Comparison of ENCODE assay signal across 28 cellular contexts in genomic region chr12:105280966-105281693, GRCh38. TPM values are rescaled to one million over a fixed set of nuclear protein-coding genes. Genes with fewer than 3 reads are reported as not detected.
DNase-seq lines count a peak whose midpoint lies in the region; ATAC-seq, FAIRE-seq and TF ChIP-seq lines count a peak whose summit lies in the region.
"Had no signal": no experiment of that assay in that cellular context is flagged by ENCODE, and none has a peak within 500 bp of the region (broad histone marks: within the 10 kb centered on the region; RNA-seq: fewer than 3 reads in every experiment).

No MANE protein-coding gene starts in this region.

- ATAC-seq in A549 (peak; percentile 54 to 72; a peak in 4 of 6 replicates), HepG2 (no peak), GM19324 (IDR thresholded peaks at IDR 0.05; ENCODE audit: low FRiP score, unreplicated experiment) (no peak)
- ATAC-seq: activated CD4-positive, alpha-beta T cell treated with anti-CD3 and anti-CD28 coated beads for 36 hours; activated naive CD8-positive, alpha-beta T cell treated with anti-CD3 and anti-CD28 coated beads, Interleukin-2, amount 50 U/mL, for 24 hours; effector memory CD8-positive, alpha-beta T cell had no signal

- H3K79me2 ChIP-seq in H1 (ENCODE audit: control insufficient read depth in 1 of 2, insufficient read depth in 2 of 2, low read length in 2 of 2) (no peaks in the 10 kb centered on the region), HepG2 (ENCODE audit: insufficient read depth, low read length) (no peaks in the 10 kb centered on the region)

- no peak overlapping the region for H2BK20ac ChIP-seq in H1 (ENCODE audit: low read length)

- TF ChIP-seq CTCF in A549 (IDR thresholded peaks at IDR 0.05) (no peak), H1 (IDR thresholded peaks at IDR 0.05; ENCODE audit: control extremely low read depth in 1 of 3, insufficient read depth in 1 of 3, low read depth in 1 of 3, low read length in 3 of 3) (no peak), HepG2 (CRISPR knock-in tag; IDR thresholded peaks at IDR 0.05) (no peak), GM13976 (IDR thresholded peaks at IDR 0.05; ENCODE audit: borderline replicate concordance, control extremely low read depth, extremely low read depth, insufficient read depth, missing control alignments) (no peak), mesothelial cell of epicardium (IDR thresholded peaks at IDR 0.05; ENCODE audit: unreplicated experiment) (no peak)

- TF ChIP-seq RAD21 in A549 (conservative IDR thresholded peaks at IDR 0.05 in 1 of 2, IDR thresholded peaks at IDR 0.05 in 1 of 2) (no peak), H1 (IDR thresholded peaks at IDR 0.05 in 1 of 2, conservative IDR thresholded peaks at IDR 0.05 in 1 of 2; ENCODE audit: low read depth in 2 of 2, low read length in 2 of 2) (no peak), HepG2 (CRISPR knock-in tag; IDR thresholded peaks at IDR 0.05) (no peak)

- 8% methylated on average over 6 of the region's 6 CpGs for WGBS in A549 (ENCODE audit: missing lambda C conversion rate)
- WGBS in H1 (ENCODE audit: extremely low coverage in 1 of 2, insufficient coverage in 1 of 2, insufficient read length in 1 of 2, insufficient replicate concordance in 2 of 2, low coverage in 1 of 2, low lambda C conversion rate in 2 of 2, missing lambda C conversion rate in 1 of 2), 2 experiments = 86% methylated on average over 6 of the region's 6 CpGs; no CpG with 5 or more reads in 1 of the 2 experiments
- 37% methylated on average over 6 of the region's 6 CpGs for WGBS in HepG2 (ENCODE audit: low lambda C conversion rate)

- H3K14ac ChIP-seq in H1 (ENCODE audit: insufficient read length) = no peak overlapping the region

- H3K27ac Mint-ChIP-seq in mesothelial cell of epicardium = no peak overlapping the region
- H3K27ac Mint-ChIP-seq: activated CD4-positive, alpha-beta T cell treated with anti-CD3 and anti-CD28 coated beads for 36 hours; activated naive CD8-positive, alpha-beta T cell treated with anti-CD3 and anti-CD28 coated beads, Interleukin-2, amount 50 U/mL, for 24 hours; effector memory CD8-positive, alpha-beta T cell; T-helper 1 cell treated with Interleukin-12 subunit alpha and Interleukin-12 subunit beta and Interleukin-4 antibody, amounts not matched to agents 30 μg/mL and 1 μg/mL, for 36 hours; type B pancreatic cell had no signal

- no peak overlapping the region for H3K4me3 Mint-ChIP-seq in mesothelial cell of epicardium
- H3K4me3 Mint-ChIP-seq: activated CD4-positive, alpha-beta T cell treated with anti-CD3 and anti-CD28 coated beads for 36 hours; activated naive CD8-positive, alpha-beta T cell treated with anti-CD3 and anti-CD28 coated beads, Interleukin-2, amount 50 U/mL, for 24 hours; effector memory CD8-positive, alpha-beta T cell; T-helper 1 cell treated with Interleukin-12 subunit alpha and Interleukin-12 subunit beta and Interleukin-4 antibody, amounts not matched to agents 30 μg/mL and 1 μg/mL, for 36 hours; type B pancreatic cell had no signal

- in situ Hi-C loops in HepG2 (cut with HindIII; ENCODE audit: extremely low pct_ligation_motif_present, low pct_unique_long_range_greater_than_20kb) = no loop called here
- in situ Hi-C loops in GM13976 (cut with MboI; ENCODE audit: low sequenced_read_pairs, unreplicated experiment) = loop anchor here (10.0 kb wide), 1 partner anchor 104 kb away; no protein-coding TSS in a partner anchor

- no peaks in the 10 kb centered on the region for H3K9me3 ChIP-seq in A549
- H3K9me3 ChIP-seq in HUES48 (ENCODE audit: control insufficient read depth, insufficient read depth, low read length) = no peaks in the 10 kb centered on the region
- H3K9me3 ChIP-seq in H1 (ENCODE audit: insufficient read depth in 2 of 2, low read depth in 1 of 2, low read length in 1 of 2) = no peaks in the 10 kb centered on the region
- H3K9me3 ChIP-seq in HepG2 (ENCODE audit: low read length) = no peaks in the 10 kb centered on the region
- H3K9me3 ChIP-seq: SJSA1 had no signal

- POLR2A ChIA-PET in A549 (lab: Yijun Ruan, JAX) = no interaction called here
- POLR2A ChIA-PET in H1 (lab: Charles Lee; ENCODE audit: partially characterized antibody) = no interaction called here
- POLR2A ChIA-PET in HepG2 (lab: Yijun Ruan, JAX) = interaction anchor here (1.5 kb wide), 1 partner anchor 45 kb away, joined by 4 read pairs; the partner anchor contains the start of gene APPL2

- peaks cover 4% of the 10 kb centered on the region for H3K9me3 Mint-ChIP-seq in mesothelial cell of epicardium
- H3K9me3 Mint-ChIP-seq: activated naive CD8-positive, alpha-beta T cell treated with anti-CD3 and anti-CD28 coated beads, Interleukin-2, amount 50 U/mL, for 24 hours; effector memory CD8-positive, alpha-beta T cell; T-helper 1 cell treated with Interleukin-12 subunit alpha and Interleukin-12 subunit beta and Interleukin-4 antibody, amounts not matched to agents 30 μg/mL and 1 μg/mL, for 36 hours; type B pancreatic cell had no signal

- peaks cover 32% of the 10 kb centered on the region for H3K4me1 ChIP-seq in A549
- H3K4me1 ChIP-seq in HUES48 (ENCODE audit: control insufficient read depth, insufficient read depth, low read length) = peaks cover 6% of the 10 kb centered on the region; the same call in 1 of the 2 replicates
- no peaks in the 10 kb centered on the region; a peak in 1 of 7 replicates for H3K4me1 ChIP-seq in H1 (replicated peaks in 1 of 4; ENCODE audit: control insufficient read depth in 3 of 4, insufficient read depth in 4 of 4, low read length in 3 of 4)
- H3K4me1 ChIP-seq in HepG2 (ENCODE audit: insufficient read depth, low read length) = peaks cover 40% of the 10 kb centered on the region

- no peak overlapping the region for H4K5ac ChIP-seq in H1 (ENCODE audit: insufficient read length, low read depth, low read length)

- H4K20me1 ChIP-seq in H1 (replicated peaks in 1 of 2; ENCODE audit: control insufficient read depth in 1 of 2, insufficient read depth in 2 of 2, low read length in 2 of 2) (no peaks in the 10 kb centered on the region), HepG2 (ENCODE audit: insufficient read depth, low read length) (no peaks in the 10 kb centered on the region)

- H2AK5ac ChIP-seq in H1 (ENCODE audit: low read depth, low read length) = no peak overlapping the region

- intact Hi-C loops in HepG2 (cut with micrococcal nuclease; ENCODE audit: unreplicated experiment) = no loop called here

- no peak overlapping the region for H3K18ac ChIP-seq in H1 (ENCODE audit: extremely low read depth, low read length)

- no peaks in the 10 kb centered on the region for H3K36me3 Mint-ChIP-seq in mesothelial cell of epicardium
- H3K36me3 Mint-ChIP-seq: type B pancreatic cell had no signal

- no peak for FAIRE-seq in A549 (lab: Jason Lieb, UNC)
- FAIRE-seq in H1 (lab: Jason Lieb, UNC) = no peak
- FAIRE-seq in HepG2 (lab: Jason Lieb, UNC) = no peak
- FAIRE-seq: RCC 7860 had no signal

- H2AFZ ChIP-seq in H1 (ENCODE audit: low read length) (peak overlapping the region; percentile 79; the same call in 1 of the 2 replicates), HepG2 (ENCODE audit: low read length) (no peak overlapping the region)

- no peak overlapping the region for H3K9ac ChIP-seq in HUES48 (ENCODE audit: low read depth, low read length)
- H3K9ac ChIP-seq in H1 (replicated peaks in 1 of 4; ENCODE audit: extremely low read depth in 1 of 4, low read depth in 3 of 4, low read length in 3 of 4) = no peak overlapping the region
- H3K9ac ChIP-seq in HepG2 (ENCODE audit: insufficient read depth, low read depth, low read length) = no peak overlapping the region

- H3K4ac ChIP-seq in H1 (replicated peaks; ENCODE audit: insufficient read length, low read depth, low read length) = no peak overlapping the region

- H2BK15ac ChIP-seq in H1 (ENCODE audit: low read length) = no peak overlapping the region

- no TSS peak for BruUV-seq in HepG2 (replicated peaks; lab: Mats Ljungman, UMichigan)

- no peak overlapping the region for H4K8ac ChIP-seq in H1 (ENCODE audit: extremely low read depth, insufficient read depth, low read length)

- no peaks in the 10 kb centered on the region for H3K23me2 ChIP-seq in H1 (ENCODE audit: low read depth, low read length)

- no peak overlapping the region for H2BK12ac ChIP-seq in H1 (ENCODE audit: low read depth, low read length)

- H4K91ac ChIP-seq in H1 (replicated peaks; ENCODE audit: insufficient read length, low read length) = no peak overlapping the region

- H3K27me3 ChIP-seq in HUES48 (ENCODE audit: control insufficient read depth, insufficient read depth, low read length) (no peaks in the 10 kb centered on the region), H1 (replicated peaks in 1 of 4; ENCODE audit: control insufficient read depth in 3 of 4, extremely low read depth in 1 of 4, insufficient read depth in 3 of 4, low read length in 3 of 4) (no peaks in the 10 kb centered on the region), HepG2 (ENCODE audit: control insufficient read depth in 1 of 2, insufficient read depth in 2 of 2, low read length in 2 of 2) (no peaks in the 10 kb centered on the region)
- H3K27me3 ChIP-seq: brain microvascular endothelial cell, SJSA1 had no signal

- peaks cover 20% of the 10 kb centered on the region for H3K27me3 Mint-ChIP-seq in mesothelial cell of epicardium (ENCODE audit: low read depth)

- no peak overlapping the region for H2BK120ac ChIP-seq in H1 (replicated peaks; ENCODE audit: low read depth, low read length)

- H3K4me2 ChIP-seq in A549 (peak overlapping the region; percentile 73), H1 (ENCODE audit: insufficient read depth in 1 of 2, low read depth in 2 of 2, low read length in 2 of 2) (no peak overlapping the region), HepG2 (ENCODE audit: low read depth, low read length) (peak overlapping the region; percentile 21)

- TF ChIP-seq POLR2A in A549 (IDR thresholded peaks at IDR 0.05; ENCODE audit: low read length) (no peak), H1 (IDR thresholded peaks at IDR 0.05; ENCODE audit: control extremely low read depth in 1 of 2, low read depth in 2 of 2, low read length in 2 of 2) (no peak), HepG2 (IDR thresholded peaks at IDR 0.05; ENCODE audit: insufficient read depth in 1 of 2, low read depth in 2 of 2, low read length in 2 of 2) (no peak)

- CTCF ChIA-PET in A549 (lab: Yijun Ruan, JAX) (interaction anchor here (0.5 kb wide), 1 partner anchor 824 kb away, joined by 4 read pairs; the partner anchor contains the start of gene CHST11), H1 (lab: Charles Lee; ENCODE audit: partially characterized antibody) (no interaction called here), HepG2 (lab: Yijun Ruan, JAX; ENCODE audit: low intra/inter-chr PET ratio, low total read pairs) (no interaction called here)

- TF ChIP-seq EP300 in A549 (IDR thresholded peaks at IDR 0.05) (no peak), H1 (IDR thresholded peaks at IDR 0.05; ENCODE audit: borderline replicate concordance in 1 of 2, low read depth in 2 of 2, low read length in 2 of 2) (no peak), HepG2 (IDR thresholded peaks at IDR 0.05; ENCODE audit: low read depth in 2 of 2, low read length in 2 of 2) (no peak), HepG2 (CRISPR knock-in tag; IDR thresholded peaks at IDR 0.05; ENCODE audit: borderline replicate concordance) (no peak)

- no peaks in the 10 kb centered on the region for H3K36me3 ChIP-seq in HUES48 (ENCODE audit: control insufficient read depth, insufficient read depth, low read length)
- H3K36me3 ChIP-seq in H1 (ENCODE audit: control insufficient read depth in 2 of 4, insufficient read depth in 4 of 4, low read length in 3 of 4) = no peaks in the 10 kb centered on the region
- H3K36me3 ChIP-seq in HepG2 (replicated peaks in 1 of 2; ENCODE audit: control insufficient read depth in 1 of 2, insufficient read depth in 2 of 2, low read length in 2 of 2) = no peaks in the 10 kb centered on the region
- H3K36me3 ChIP-seq: brain microvascular endothelial cell, SJSA1 had no signal

- H3K4me3 ChIP-seq in A549 (no peak overlapping the region), HUES48 (ENCODE audit: low read depth, low read length) (no peak overlapping the region), H1 (ENCODE audit: extremely low read depth in 1 of 4, insufficient read depth in 2 of 4, low read depth in 3 of 4, low read length in 4 of 4) (no peak overlapping the region), HepG2 (replicated peaks in 1 of 3; ENCODE audit: insufficient read depth in 1 of 3, low read depth in 2 of 3, low read length in 3 of 3) (no peak overlapping the region)
- H3K4me3 ChIP-seq: lung, SJSA1, skin epidermis had no signal

- no peak overlapping the region for H3K56ac ChIP-seq in H1 (replicated peaks; ENCODE audit: insufficient read length, low read depth, low read length)

- H3K4me1 Mint-ChIP-seq in mesothelial cell of epicardium = no peaks in the 10 kb centered on the region
- H3K4me1 Mint-ChIP-seq: activated naive CD8-positive, alpha-beta T cell treated with anti-CD3 and anti-CD28 coated beads, Interleukin-2, amount 50 U/mL, for 24 hours had no signal

- DNase-seq in A549 (ENCODE audit: low read depth in 1 of 2, low spot score in 1 of 2) = peak in 1 of 2 experiments; percentile 59
- no peak for DNase-seq in H1 (ENCODE audit: low read depth in 1 of 2, low spot score in 2 of 2)
- DNase-seq in HepG2 (ENCODE audit: low spot score) = peak; percentile 14
- DNase-seq in GM13976 (ENCODE audit: low spot score) = no peak
- DNase-seq in Ammon's horn (ENCODE audit: low spot score) = no peak
- no peak for DNase-seq in mesothelial cell of epicardium (ENCODE audit: low spot score in 2 of 2, unreplicated experiment in 2 of 2)
- DNase-seq: activated CD4-positive, alpha-beta T cell treated with anti-CD3 and anti-CD28 coated beads for 36 hours; activated CD8-positive, alpha-beta memory T cell treated with anti-CD3 and anti-CD28 coated beads for 24 hours; activated gamma-delta T cell treated with Interleukin-2 at 50 U/mL for 16 hours; activated naive CD8-positive, alpha-beta T cell treated with anti-CD3 and anti-CD28 coated beads, Interleukin-2, amount 50 U/mL, for 24 hours; activated T-cell treated with anti-CD3 and anti-CD28 coated beads, Interleukin-2, amount 50 U/mL, for 1 hour; brain microvascular endothelial cell; effector memory CD8-positive, alpha-beta T cell; Karpas-422; kidney glomerular epithelial cell; NCI-H1694; NCI-H2171 treated with DMSO at 0.1 percent for 48 hours; NCI-H526 treated with DMSO at 0.1 percent for 48 hours; stimulated activated CD4-positive, alpha-beta T cell treated with anti-CD3 and anti-CD28 coated beads, Interleukin-2, amount 100 ng/mL, for 24 hours had no signal

- no peak overlapping the region for H3K23ac ChIP-seq in H1 (ENCODE audit: insufficient read length)

- H2BK5ac ChIP-seq in H1 (ENCODE audit: low read depth, low read length) = no peak overlapping the region

- no peaks in the 10 kb centered on the region for H3K79me1 ChIP-seq in H1 (ENCODE audit: low read depth, low read length)

- peak overlapping the region; percentile 71 to 80 for H3K27ac ChIP-seq in A549
- H3K27ac ChIP-seq in HUES48 (ENCODE audit: low read depth, low read length) = peak overlapping the region; percentile 60
- no peak overlapping the region for H3K27ac ChIP-seq in H1 (ENCODE audit: low read depth, low read length)
- no peak overlapping the region for H3K27ac ChIP-seq in HepG2 (ENCODE audit: extremely low read length, insufficient read depth, low read length)
- H3K27ac ChIP-seq: brain microvascular endothelial cell, C4-2B, SJSA1, skin epidermis had no signal

RNA-seq across cellular contexts. Expression of gene APPL2, which starts 45.2 kb away (rescaled TPM):
- polyA plus RNA-seq in A549 (2011; rRNA removed) (48.1 and 62.6 TPM in 2 replicates), A549 (2017; fragmentation: RNase III; extraction: RNeasy Plus Mini Kit Qiagen cat#74134 plus additional on column Dnase treatment) (21.7 to 25.8 TPM (median 24.1 TPM) in 3 replicates), H1 (2011; rRNA removed) (8.9 TPM in 2 replicates), HepG2 (2011; rRNA removed) (11.1 and 12.1 TPM in 2 replicates)
- 19.2 and 22.1 TPM in 2 replicates for polyA plus RNA-seq in A549 (2012; cell fraction: cytosol; rRNA removed)
- polyA plus RNA-seq in A549 (2012; cell fraction: nucleus; rRNA removed) = 15.7 and 23.0 TPM in 2 replicates
- polyA minus RNA-seq in A549 (2011; rRNA and poly(A)+ RNA removed) = 34.5 and 37.0 TPM in 2 replicates
- total RNA-seq in H1 (2021; fragmentation: NEBNext Ultra II Directional; extraction: Animal tissue kit (Norgen Biotek cat#: 25700)) = 19.0 and 22.9 TPM in 2 replicates
- 15.1 TPM for polyA plus RNA-seq in H1 (2011; cell fraction: cytosol; rRNA removed)
- 18.0 TPM for polyA plus RNA-seq in H1 (2011; cell fraction: nucleus; rRNA removed)
- polyA plus RNA-seq in H1 (2012, experiment 1 of 2) = 12.3 to 23.4 TPM (median 16.6 TPM) in 4 replicates
- 3.9 TPM for polyA plus RNA-seq in H1 (2012, experiment 2 of 2)
- polyA plus RNA-seq in H1 (2013, experiment 1 of 2) = 13.1 TPM
- polyA plus RNA-seq in H1 (2013, experiment 2 of 2) = 13.5 TPM
- 20.5 and 22.6 TPM in 2 replicates for polyA minus RNA-seq in H1 (2011; rRNA and poly(A)+ RNA removed)
- 11.7 TPM for polyA minus RNA-seq in H1 (2011; cell fraction: cytosol; rRNA and poly(A)+ RNA removed)
- polyA minus RNA-seq in H1 (2011; cell fraction: nucleus; rRNA and poly(A)+ RNA removed) = 40.4 TPM
- total RNA-seq in HepG2 (2016; rRNA removed; fragmentation: Illumina TruSeq; extraction: Trizol) (9.9 and 10.5 TPM in 2 replicates), mesothelial cell of epicardium (63.4 to 66.9 TPM (median 63.5 TPM) in 3 replicates)
- total RNA-seq in HepG2 (2016; cell fraction: cytosol; rRNA removed; fragmentation: Illumina TruSeq; extraction: Trizol; ENCODE audit: low read depth) = 3.9 and 4.1 TPM in 2 replicates
- 9.9 and 11.1 TPM in 2 replicates for total RNA-seq in HepG2 (2016; cell fraction: insoluble cytoplasmic fraction; rRNA removed; fragmentation: Illumina TruSeq; extraction: Trizol)
- 10.0 and 11.6 TPM in 2 replicates for total RNA-seq in HepG2 (2016; cell fraction: membrane; rRNA removed; fragmentation: Illumina TruSeq; extraction: Trizol)
- 15.0 and 18.1 TPM in 2 replicates for total RNA-seq in HepG2 (2016; cell fraction: nucleus; rRNA removed; fragmentation: Illumina TruSeq; extraction: Trizol)
- 5.5 and 6.9 TPM in 2 replicates for polyA plus RNA-seq in HepG2 (2011; cell fraction: cytosol; rRNA removed)
- 18.2 and 20.1 TPM in 2 replicates for polyA plus RNA-seq in HepG2 (2011; cell fraction: nucleus; rRNA removed)
- 11.3 and 17.8 TPM in 2 replicates for polyA plus RNA-seq in HepG2 (2012)
- polyA plus RNA-seq in HepG2 (2016; cell fraction: cytosol; fragmentation: Illumina TruSeq; extraction: Trizol; ENCODE audit: low read depth) = 4.7 and 5.2 TPM in 2 replicates
- 11.6 and 12.2 TPM in 2 replicates for polyA plus RNA-seq in HepG2 (2016; cell fraction: insoluble cytoplasmic fraction; fragmentation: Illumina TruSeq; extraction: Trizol; ENCODE audit: low read depth)
- polyA plus RNA-seq in HepG2 (2016; cell fraction: membrane; fragmentation: Illumina TruSeq; extraction: Trizol; ENCODE audit: low read depth) = 8.7 and 8.8 TPM in 2 replicates
- 21.7 TPM in 2 replicates for polyA plus RNA-seq in HepG2 (2016; cell fraction: nucleus; fragmentation: Illumina TruSeq; extraction: Trizol; ENCODE audit: insufficient read depth, low read depth)
- polyA minus RNA-seq in HepG2 (2011; rRNA and poly(A)+ RNA removed; ENCODE audit: low replicate concordance) = 11.7 and 14.0 TPM in 2 replicates
- 4.7 and 7.5 TPM in 2 replicates for polyA minus RNA-seq in HepG2 (2011; cell fraction: cytosol; rRNA and poly(A)+ RNA removed)
- polyA minus RNA-seq in HepG2 (2011; cell fraction: nucleus; rRNA and poly(A)+ RNA removed) = 30.4 and 41.6 TPM in 2 replicates

RNA-seq across cellular contexts. Expression of gene C12orf75, which starts 49.4 kb away (rescaled TPM):
- polyA plus RNA-seq in A549 (2011; rRNA removed) (238 and 298 TPM in 2 replicates), A549 (2017; fragmentation: RNase III; extraction: RNeasy Plus Mini Kit Qiagen cat#74134 plus additional on column Dnase treatment) (202 to 224 TPM (median 210 TPM) in 3 replicates), H1 (2011; rRNA removed) (10.1 and 26.4 TPM in 2 replicates), HepG2 (2011; rRNA removed) (13.2 and 19.8 TPM in 2 replicates)
- polyA plus RNA-seq in A549 (2012; cell fraction: cytosol; rRNA removed) = 126 and 130 TPM in 2 replicates
- 30.4 and 51.6 TPM in 2 replicates for polyA plus RNA-seq in A549 (2012; cell fraction: nucleus; rRNA removed)
- polyA minus RNA-seq in A549 (2011; rRNA and poly(A)+ RNA removed) = 23.0 and 25.4 TPM in 2 replicates
- total RNA-seq in H1 (2021; fragmentation: NEBNext Ultra II Directional; extraction: Animal tissue kit (Norgen Biotek cat#: 25700)) = 37.6 and 41.2 TPM in 2 replicates
- 21.7 TPM for polyA plus RNA-seq in H1 (2011; cell fraction: cytosol; rRNA removed)
- 6.6 TPM for polyA plus RNA-seq in H1 (2011; cell fraction: nucleus; rRNA removed)
- 23.2 to 31.0 TPM (median 27.3 TPM) in 4 replicates for polyA plus RNA-seq in H1 (2012, experiment 1 of 2)
- 33.4 TPM for polyA plus RNA-seq in H1 (2012, experiment 2 of 2)
- polyA plus RNA-seq in H1 (2013, experiment 1 of 2) = 13.4 TPM
- polyA plus RNA-seq in H1 (2013, experiment 2 of 2) = 13.5 TPM
- 7.8 and 8.9 TPM in 2 replicates for polyA minus RNA-seq in H1 (2011; rRNA and poly(A)+ RNA removed)
- 8.1 TPM for polyA minus RNA-seq in H1 (2011; cell fraction: cytosol; rRNA and poly(A)+ RNA removed)
- polyA minus RNA-seq in H1 (2011; cell fraction: nucleus; rRNA and poly(A)+ RNA removed) = 7.9 TPM
- total RNA-seq in HepG2 (2016; rRNA removed; fragmentation: Illumina TruSeq; extraction: Trizol) (10.1 and 16.1 TPM in 2 replicates), mesothelial cell of epicardium (14.0 to 15.6 TPM (median 15.0 TPM) in 3 replicates)
- total RNA-seq in HepG2 (2016; cell fraction: cytosol; rRNA removed; fragmentation: Illumina TruSeq; extraction: Trizol; ENCODE audit: low read depth) = 71.1 and 82.2 TPM in 2 replicates
- 8.9 and 15.8 TPM in 2 replicates for total RNA-seq in HepG2 (2016; cell fraction: insoluble cytoplasmic fraction; rRNA removed; fragmentation: Illumina TruSeq; extraction: Trizol)
- 64.7 and 80.3 TPM in 2 replicates for total RNA-seq in HepG2 (2016; cell fraction: membrane; rRNA removed; fragmentation: Illumina TruSeq; extraction: Trizol)
- 6.3 and 7.4 TPM in 2 replicates for total RNA-seq in HepG2 (2016; cell fraction: nucleus; rRNA removed; fragmentation: Illumina TruSeq; extraction: Trizol)
- 8.5 and 10.3 TPM in 2 replicates for polyA plus RNA-seq in HepG2 (2011; cell fraction: cytosol; rRNA removed)
- polyA plus RNA-seq in HepG2 (2011; cell fraction: nucleus; rRNA removed) = 2.6 and 4.3 TPM in 2 replicates
- polyA plus RNA-seq in HepG2 (2012) = 8.8 and 19.4 TPM in 2 replicates
- polyA plus RNA-seq in HepG2 (2016; cell fraction: cytosol; fragmentation: Illumina TruSeq; extraction: Trizol; ENCODE audit: low read depth) = 130 and 134 TPM in 2 replicates
- polyA plus RNA-seq in HepG2 (2016; cell fraction: insoluble cytoplasmic fraction; fragmentation: Illumina TruSeq; extraction: Trizol; ENCODE audit: low read depth) = 14.7 and 17.0 TPM in 2 replicates
- polyA plus RNA-seq in HepG2 (2016; cell fraction: membrane; fragmentation: Illumina TruSeq; extraction: Trizol; ENCODE audit: low read depth) = 83.7 and 94.5 TPM in 2 replicates
- 9.2 and 11.9 TPM in 2 replicates for polyA plus RNA-seq in HepG2 (2016; cell fraction: nucleus; fragmentation: Illumina TruSeq; extraction: Trizol; ENCODE audit: insufficient read depth, low read depth)
- 1.1 and 5.6 TPM in 2 replicates for polyA minus RNA-seq in HepG2 (2011; rRNA and poly(A)+ RNA removed; ENCODE audit: low replicate concordance)
- polyA minus RNA-seq in HepG2 (2011; cell fraction: cytosol; rRNA and poly(A)+ RNA removed) = 3.3 and 8.6 TPM in 2 replicates
- 5.2 and 6.8 TPM in 2 replicates for polyA minus RNA-seq in HepG2 (2011; cell fraction: nucleus; rRNA and poly(A)+ RNA removed)

Comparison
In these comparisons a context has a peak if more than half of its experiments do, and no peak if none do; other contexts are left out.
1. ATAC-seq: peak in A549 (2 of 2); none in HepG2 (single experiment) and GM19324 (single experiment).
2. H3K27ac ChIP-seq: peak in A549 (2 of 2) and HUES48 (single experiment); none in H1 (single experiment) and HepG2 (single experiment).
3. H3K4me2 ChIP-seq: peak in A549 (single experiment) and HepG2 (single experiment); none in H1 (0 of 2).